33 cellular contexts compared by ENCODE assay signal in the genomic region with DNA sequence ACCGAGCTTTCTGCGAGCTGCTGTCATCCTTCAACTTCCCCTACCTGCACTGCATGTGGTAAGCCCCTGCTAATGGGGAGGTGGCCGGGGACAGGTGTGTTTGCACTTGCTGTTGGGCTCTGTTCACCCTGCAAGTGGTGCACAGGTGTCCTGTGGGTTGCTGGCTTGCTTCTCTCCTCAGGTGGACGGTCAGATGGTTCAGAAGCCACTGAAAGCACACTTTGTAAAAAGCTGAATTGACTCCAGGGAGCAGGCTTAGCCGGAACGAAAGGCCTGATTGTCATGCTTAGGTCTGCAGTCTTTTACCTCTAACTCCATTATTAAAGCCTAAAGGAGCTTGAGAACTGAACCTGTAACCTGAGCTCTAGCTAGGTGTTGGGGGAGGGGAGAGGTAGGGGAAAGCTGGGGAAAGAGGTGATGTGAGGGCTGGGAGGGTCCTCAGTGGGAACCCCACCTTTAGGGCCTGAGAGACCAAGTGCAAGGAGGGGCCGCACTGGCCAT. TPM values are rescaled to one million over a fixed set of nuclear protein-coding genes. Genes with fewer than 3 reads are reported as not detected.
DNase-seq lines count a peak whose midpoint lies in the region; ATAC-seq and TF ChIP-seq lines count a peak whose summit lies in the region.
"Had no signal": no experiment of that assay in that cellular context is flagged by ENCODE, and none has a peak within 500 bp of the region (broad histone marks: within the 10 kb centered on the region; RNA-seq: fewer than 3 reads in every experiment).

No MANE protein-coding gene starts in this region.

- H3K36me3 Mint-ChIP-seq in GM23338 (ENCODE audit: low read depth), result peaks cover 35% of the 10 kb centered on the region
- H3K36me3 Mint-ChIP-seq: activated naive CD4-positive, alpha-beta T cell treated with anti-CD3 and anti-CD28 coated beads, Interleukin-2, amount 50 U/mL, for 72 hours had no signal

- H2AFZ ChIP-seq in GM23338, result no peak overlapping the region

- TF ChIP-seq CTCF in GM23338 (conservative IDR thresholded peaks at IDR 0.05; ENCODE audit: low read depth in 2 of 2), result no peak
- TF ChIP-seq CTCF in right atrium auricular region (IDR thresholded peaks at IDR 0.05), result no peak

- H3K4me2 ChIP-seq in GM23338, result peak overlapping the region; percentile 59

- H3K4me3 Mint-ChIP-seq in GM23338, result peak overlapping the region; percentile 55
- H3K4me3 Mint-ChIP-seq: CD8-positive, alpha-beta T cell; HFFc6; immature natural killer cell; nephron had no signal

- H3K9me3 Mint-ChIP-seq in GM23338, result no peaks in the 10 kb centered on the region
- H3K9me3 Mint-ChIP-seq: activated naive CD4-positive, alpha-beta T cell treated with anti-CD3 and anti-CD28 coated beads, Interleukin-2, amount 50 U/mL, for 72 hours; CD8-positive, alpha-beta T cell; HFFc6; immature natural killer cell; nephron had no signal

- H3K4me3 ChIP-seq in GM23338 (peak overlapping the region; percentile 38), NT2/D1 (ENCODE audit: insufficient read length, low read depth) (no peak overlapping the region), iPS-20b (ENCODE audit: low read length) (peak overlapping the region; percentile 38; the same call in 1 of the 2 replicates), right atrium auricular region (no peak overlapping the region)
- H3K4me3 ChIP-seq: esophagus muscularis mucosa, ovary, skin epidermis, suprapubic skin, upper lobe of left lung had no signal

- DNase-seq in GM23338 (ENCODE audit: low spot score) (peak; percentile 90), NCI-H2107 (lab: John Stamatoyannopoulos, UW) (peak; percentile 9), NT2/D1 (ENCODE audit: low read depth, low spot score) (peak; percentile 69), kidney tubule cell (ENCODE audit: low spot score) (no peak), NCI-H1105 (lab: John Stamatoyannopoulos, UW) (no peak), right atrium auricular region (ENCODE audit: low spot score) (no peak)
- DNase-seq: activated CD4-positive, alpha-beta T cell treated with anti-CD3 and anti-CD28 coated beads for 48 hours; activated effector memory CD4-positive, alpha-beta T cell treated with Interleukin-2 at 50 U/mL for 16 hours; activated T-cell treated with anti-CD3 and anti-CD28 coated beads, Interleukin-2, amount 50 U/mL, for 1 hour; BE2C; CD8-positive, alpha-beta T cell; DMS 273 treated with DMSO at 0.1 percent for 48 hours; foreskin keratinocyte; head of caudate nucleus; HFFc6; immature natural killer cell; KG1; NCI-H1092 treated with DMSO at 0.1 percent for 48 hours; NCI-H2171; NCI-H526; ovary; SIG-M5; stimulated activated naive CD4-positive, alpha-beta T cell; T-helper 9 cell; upper lobe of left lung had no signal

- H3K4me1 ChIP-seq in GM23338 (ENCODE audit: insufficient read depth) (peaks cover 37% of the 10 kb centered on the region), NT2/D1 (ENCODE audit: insufficient read depth, insufficient read length) (peaks cover 10% of the 10 kb centered on the region), iPS-20b (ENCODE audit: insufficient read depth, low read length) (peaks cover 29% of the 10 kb centered on the region), right atrium auricular region (no peaks in the 10 kb centered on the region)
- H3K4me1 ChIP-seq: BE2C, foreskin keratinocyte, suprapubic skin had no signal

- no peaks in the 10 kb centered on the region for H3K79me2 ChIP-seq in GM23338 (replicated peaks; ENCODE audit: insufficient read depth)

- no peaks in the 10 kb centered on the region for H3K9me3 ChIP-seq in NT2/D1 (ENCODE audit: insufficient read depth, low read length)
- H3K9me3 ChIP-seq in iPS-20b (ENCODE audit: insufficient read depth, low read depth, low read length), result no peaks in the 10 kb centered on the region
- no peaks in the 10 kb centered on the region for H3K9me3 ChIP-seq in right atrium auricular region
- H3K9me3 ChIP-seq: BE2C, esophagus muscularis mucosa, ovary, suprapubic skin, upper lobe of left lung had no signal

- H3K9ac ChIP-seq in NT2/D1 (ENCODE audit: insufficient read length, low read depth) (no peak overlapping the region), iPS-20b (ENCODE audit: low read depth, low read length) (peak overlapping the region; percentile 31)

- no peaks in the 10 kb centered on the region for H3K27me3 ChIP-seq in GM23338 (ENCODE audit: insufficient read depth)
- no peaks in the 10 kb centered on the region for H3K27me3 ChIP-seq in NT2/D1 (ENCODE audit: insufficient read depth, insufficient read length)
- no peaks in the 10 kb centered on the region for H3K27me3 ChIP-seq in iPS-20b (ENCODE audit: insufficient read depth, low read length)
- H3K27me3 ChIP-seq in right atrium auricular region, result no peaks in the 10 kb centered on the region
- H3K27me3 ChIP-seq: BE2C, esophagus muscularis mucosa, foreskin keratinocyte, ovary, suprapubic skin, upper lobe of left lung had no signal

- H3K36me3 ChIP-seq in GM23338 (ENCODE audit: insufficient read depth) (0 out of 2 replicates have a peak, but pooled peaks cover 4% of the 10 kb centered on the region), NT2/D1 (ENCODE audit: insufficient read depth, insufficient read length, low read length) (peaks cover 7% of the 10 kb centered on the region), iPS-20b (ENCODE audit: insufficient read depth, low read depth, low read length) (peaks cover 16% of the 10 kb centered on the region), right atrium auricular region (peaks cover 4% of the 10 kb centered on the region)
- H3K36me3 ChIP-seq: BE2C, ovary had no signal

- peaks cover 41% of the 10 kb centered on the region for H3K4me1 Mint-ChIP-seq in GM23338

- peaks cover 7% of the 10 kb centered on the region for H3K27me3 Mint-ChIP-seq in GM23338 (ENCODE audit: insufficient read depth, low read depth, poor library complexity)

- H3F3A ChIP-seq in GM23338 (replicated peaks; ENCODE audit: low read depth), result 0 out of 2 replicates have a peak, but pooled peaks cover 5% of the 10 kb centered on the region

- H3K27ac ChIP-seq in GM23338 (ENCODE audit: low read depth), result peak overlapping the region; percentile 86
- peak overlapping the region; percentile 71 for H3K27ac ChIP-seq in iPS-20b (ENCODE audit: low read length)
- no peak overlapping the region for H3K27ac ChIP-seq in right atrium auricular region
- H3K27ac ChIP-seq: esophagus muscularis mucosa, foreskin keratinocyte, ovary, skin epidermis, suprapubic skin, upper lobe of left lung, VCaP had no signal

- no peaks in the 10 kb centered on the region for H4K20me1 ChIP-seq in GM23338 (replicated peaks; ENCODE audit: insufficient read depth)

- peak; percentile 94 for ATAC-seq in GM23338
- ATAC-seq in GM18519 (IDR thresholded peaks at IDR 0.05; ENCODE audit: low FRiP score, unreplicated experiment), result no peak
- ATAC-seq: activated naive CD4-positive, alpha-beta T cell treated with anti-CD3 and anti-CD28 coated beads, Interleukin-2, amount 50 U/mL, for 72 hours; CD8-positive, alpha-beta T cell; foreskin keratinocyte had no signal

- no peaks in the 10 kb centered on the region for H3K9me2 ChIP-seq in GM23338 (ENCODE audit: insufficient read depth)

- H3K27ac Mint-ChIP-seq in GM23338, result peak overlapping the region; percentile 78
- H3K27ac Mint-ChIP-seq: activated naive CD4-positive, alpha-beta T cell treated with anti-CD3 and anti-CD28 coated beads, Interleukin-2, amount 50 U/mL, for 72 hours; CD8-positive, alpha-beta T cell; HFFc6; nephron had no signal

RNA-seq across cellular contexts. Expression of gene ACER2, which starts 37.6 kb away (rescaled TPM):
- total RNA-seq in GM23338 (2014; rRNA removed; shearing (Covaris generic)), result 11.6 and 14.6 TPM in 2 replicates
- 0.87 and 1.3 TPM in 2 replicates for polyA plus RNA-seq in GM23338 (2016; fragmentation: Nextera tagmentation; extraction: Ambion mirVana)
- total RNA-seq in right atrium auricular region, result 1 to 10 TPM; 3.5 to 5.5 TPM

Comparison
In these comparisons a context has a peak if more than half of its experiments do, and no peak if none do; other contexts are left out.
1. DNase-seq: peak in GM23338 (single experiment), NCI-H2107 (single experiment) and NT2/D1 (single experiment); none in kidney tubule cell (single experiment), NCI-H1105 (single experiment) and right atrium auricular region (single experiment).
2. H3K27ac ChIP-seq: peak in GM23338 (single experiment) and iPS-20b (single experiment); none in right atrium auricular region (0 of 2).
3. H3K4me3 ChIP-seq: peak in GM23338 (single experiment) and iPS-20b (single experiment); none in NT2/D1 (single experiment) and right atrium auricular region (0 of 2).